Comparison of ENCODE assay signal across 42 cellular contexts in genomic region chr18:63624863-63625262, GRCh38. TPM values are rescaled to one million over a fixed set of nuclear protein-coding genes. Genes with fewer than 3 reads are reported as not detected.
"Had no signal": no experiment of that assay in that cellular context is flagged by ENCODE, and none has a peak within 500 bp of the region (broad histone marks: within the 10 kb centered on the region; RNA-seq: fewer than 3 reads in every experiment).

No MANE protein-coding gene starts in this region.

- H3K4me1 ChIP-seq: adrenal gland, ascending aorta, body of pancreas, breast epithelium had no signal

- H3K36me3 Mint-ChIP-seq: activated naive CD4-positive, alpha-beta T cell treated with anti-CD3 and anti-CD28 coated beads, Interleukin-2, amount 10 ng/mL, durations not matched to agents 7 days and 5 days; activated naive CD8-positive, alpha-beta T cell treated with anti-CD3 and anti-CD28 coated beads, Interleukin-2, amount 10 ng/mL, durations not matched to agents 7 days and 5 days; brain had no signal

- H3K27me3 ChIP-seq: adrenal gland, ascending aorta, body of pancreas, brain microvascular endothelial cell, breast epithelium, cardiac muscle cell had no signal

- DNase-seq: activated effector memory CD4-positive, alpha-beta T cell treated with anti-CD3 and anti-CD28 coated beads, Interleukin-2, amount 50 U/mL, for 16 hours; activated effector memory CD4-positive, alpha-beta T cell treated with Interleukin-2 at 50 U/mL for 16 hours; activated gamma-delta T cell; activated gamma-delta T cell treated with Interleukin-2 at 50 U/mL for 16 hours; activated naive CD4-positive, alpha-beta T cell; activated naive CD4-positive, alpha-beta T cell treated with anti-CD3 and anti-CD28 coated beads for 36 hours; activated naive CD4-positive, alpha-beta T cell treated with anti-CD3 and anti-CD28 coated beads, Interleukin-2, amount 10 ng/mL, durations not matched to agents 7 days and 5 days; activated naive CD4-positive, alpha-beta T cell treated with anti-CD3 and anti-CD28 coated beads, Interleukin-2, amount 50 U/mL, for 16 hours; activated naive CD4-positive, alpha-beta T cell treated with Interleukin-2 at 50 U/mL for 16 hours; activated naive CD8-positive, alpha-beta T cell treated with anti-CD3 and anti-CD28 coated beads for 36 hours; activated naive CD8-positive, alpha-beta T cell treated with anti-CD3 and anti-CD28 coated beads, Interleukin-2, amount 10 ng/mL, durations not matched to agents 7 days and 5 days; activated naive CD8-positive, alpha-beta T cell treated with anti-CD3 and anti-CD28 coated beads, Interleukin-2, amount 50 U/mL, for 24 hours; activated T-cell treated with anti-CD3 and anti-CD28 coated beads, Interleukin-2, amount 50 U/mL, for 1 hour; activated T-cell treated with anti-CD3 and anti-CD28 coated beads, Interleukin-2, amount 50 U/mL, for 24 hours; activated T-cell treated with anti-CD3 and anti-CD28 coated beads, Interleukin-2, amount 50 U/mL, for 4 hours; activated T-cell treated with anti-CD3 and anti-CD28 coated beads, Interleukin-2, amount 50 U/mL, for 48 hours; activated T-cell treated with anti-CD3 and anti-CD28 coated beads, Interleukin-2, amount 50 U/mL, for 72 hours; adrenal gland; amniotic stem cell; amygdala; anterior cingulate cortex; aorta; body of pancreas; brain microvascular endothelial cell; caudate nucleus; central memory CD4-positive, alpha-beta T cell; cerebellar nuclear complex had no signal

- H3K4me3 Mint-ChIP-seq: activated naive CD4-positive, alpha-beta T cell treated with anti-CD3 and anti-CD28 coated beads for 36 hours; activated naive CD4-positive, alpha-beta T cell treated with anti-CD3 and anti-CD28 coated beads, Interleukin-2, amount 10 ng/mL, durations not matched to agents 7 days and 5 days; activated naive CD4-positive, alpha-beta T cell treated with anti-CD3 and anti-CD28 coated beads, Interleukin-2, amount 50 U/mL, for 24 hours; activated naive CD8-positive, alpha-beta T cell; activated naive CD8-positive, alpha-beta T cell treated with anti-CD3 and anti-CD28 coated beads for 36 hours; activated naive CD8-positive, alpha-beta T cell treated with anti-CD3 and anti-CD28 coated beads, Interleukin-2, amount 10 ng/mL, durations not matched to agents 7 days and 5 days; activated naive CD8-positive, alpha-beta T cell treated with anti-CD3 and anti-CD28 coated beads, Interleukin-2, amount 50 U/mL, for 24 hours; activated T-cell treated with anti-CD3 and anti-CD28 coated beads, Interleukin-2, amount 50 U/mL, for 24 hours; activated T-cell treated with anti-CD3 and anti-CD28 coated beads, Interleukin-2, amount 50 U/mL, for 4 hours; activated T-cell treated with anti-CD3 and anti-CD28 coated beads, Interleukin-2, amount 50 U/mL, for 72 hours; activated T-helper 1 cell treated with anti-CD3 and anti-CD28 coated beads, Interleukin-12 subunit alpha, Interleukin-12 subunit beta, Interleukin-2, Interleukin-4 antibody, amounts not matched to agents 30 ng/mL and 10 ng/mL and 1 ng/mL, durations not matched to agents 14 hours and 24 hours and 36 hours; activated T-helper 17 cell treated with anti-CD3 and anti-CD28 coated beads, Interleukin-2, amount 50 U/mL, for 72 hours; brain; central memory CD8-positive, alpha-beta T cell had no signal

- ATAC-seq: activated naive CD4-positive, alpha-beta T cell treated with anti-CD3 and anti-CD28 coated beads, Interleukin-2, amount 50 U/mL, for 72 hours; activated naive CD8-positive, alpha-beta T cell treated with anti-CD3 and anti-CD28 coated beads, Interleukin-2, amount 50 U/mL, for 24 hours; activated T-cell treated with anti-CD3 and anti-CD28 coated beads, Interleukin-2, amount 50 U/mL, for 4 hours; activated T-cell treated with anti-CD3 and anti-CD28 coated beads, Interleukin-2, amount 50 U/mL, for 72 hours; activated T-helper 17 cell treated with anti-CD3 and anti-CD28 coated beads, Interleukin-2, amount 50 U/mL, for 72 hours; body of pancreas had no signal

- H3K27me3 Mint-ChIP-seq: activated naive CD4-positive, alpha-beta T cell treated with anti-CD3 and anti-CD28 coated beads, Interleukin-2, amount 10 ng/mL, durations not matched to agents 7 days and 5 days; activated naive CD4-positive, alpha-beta T cell treated with anti-CD3 and anti-CD28 coated beads, Interleukin-2, amount 50 U/mL, for 24 hours; activated naive CD8-positive, alpha-beta T cell treated with anti-CD3 and anti-CD28 coated beads for 36 hours; activated naive CD8-positive, alpha-beta T cell treated with anti-CD3 and anti-CD28 coated beads, Interleukin-2, amount 10 ng/mL, durations not matched to agents 7 days and 5 days; activated naive CD8-positive, alpha-beta T cell treated with anti-CD3 and anti-CD28 coated beads, Interleukin-2, amount 50 U/mL, for 24 hours; brain had no signal

- H3K4me3 ChIP-seq: adrenal gland, ascending aorta, body of pancreas, breast epithelium, cardiac muscle cell had no signal

- H3K9me3 ChIP-seq: adrenal gland had no signal

- H3K27ac Mint-ChIP-seq: activated naive CD4-positive, alpha-beta T cell treated with anti-CD3 and anti-CD28 coated beads for 36 hours; activated naive CD4-positive, alpha-beta T cell treated with anti-CD3 and anti-CD28 coated beads, Interleukin-2, amount 10 ng/mL, durations not matched to agents 7 days and 5 days; activated naive CD4-positive, alpha-beta T cell treated with anti-CD3 and anti-CD28 coated beads, Interleukin-2, amount 50 U/mL, for 24 hours; activated naive CD4-positive, alpha-beta T cell treated with anti-CD3 and anti-CD28 coated beads, Interleukin-2, amount 50 U/mL, for 72 hours; activated naive CD8-positive, alpha-beta T cell; activated naive CD8-positive, alpha-beta T cell treated with anti-CD3 and anti-CD28 coated beads for 36 hours; activated naive CD8-positive, alpha-beta T cell treated with anti-CD3 and anti-CD28 coated beads, Interleukin-2, amount 10 ng/mL, durations not matched to agents 7 days and 5 days; activated naive CD8-positive, alpha-beta T cell treated with anti-CD3 and anti-CD28 coated beads, Interleukin-2, amount 50 U/mL, for 24 hours; activated T-cell treated with anti-CD3 and anti-CD28 coated beads, Interleukin-2, amount 50 U/mL, for 24 hours; activated T-cell treated with anti-CD3 and anti-CD28 coated beads, Interleukin-2, amount 50 U/mL, for 72 hours; activated T-helper 1 cell treated with anti-CD3 and anti-CD28 coated beads, Interleukin-12 subunit alpha, Interleukin-12 subunit beta, Interleukin-2, Interleukin-4 antibody, amounts not matched to agents 30 ng/mL and 10 ng/mL and 1 ng/mL, durations not matched to agents 14 hours and 24 hours and 36 hours; activated T-helper 17 cell treated with anti-CD3 and anti-CD28 coated beads, Interleukin-2, amount 50 U/mL, for 72 hours; activated T-helper 2 cell treated with anti-CD3 and anti-CD28 coated beads, Interferon-gamma antibody, Interleukin-2, Interleukin-4, amounts not matched to agents 10 μg/mL and 5 μg/mL and 100 μg/mL, durations not matched to agents 14 hours and 24 hours and 36 hours; brain had no signal

- H3K27ac ChIP-seq: adrenal gland, ascending aorta, body of pancreas, brain microvascular endothelial cell, breast epithelium, cardiac muscle cell had no signal

- H3K4me1 Mint-ChIP-seq: activated naive CD4-positive, alpha-beta T cell treated with anti-CD3 and anti-CD28 coated beads, Interleukin-2, amount 10 ng/mL, durations not matched to agents 7 days and 5 days; activated naive CD4-positive, alpha-beta T cell treated with anti-CD3 and anti-CD28 coated beads, Interleukin-2, amount 50 U/mL, for 24 hours; activated naive CD8-positive, alpha-beta T cell treated with anti-CD3 and anti-CD28 coated beads for 36 hours; activated naive CD8-positive, alpha-beta T cell treated with anti-CD3 and anti-CD28 coated beads, Interleukin-2, amount 10 ng/mL, durations not matched to agents 7 days and 5 days; activated naive CD8-positive, alpha-beta T cell treated with anti-CD3 and anti-CD28 coated beads, Interleukin-2, amount 50 U/mL, for 24 hours; activated T-helper 17 cell treated with anti-CD3 and anti-CD28 coated beads, Interleukin-2, amount 50 U/mL, for 72 hours; brain; central memory CD8-positive, alpha-beta T cell had no signal

- H3K36me3 ChIP-seq: adrenal gland, ascending aorta, brain microvascular endothelial cell, breast epithelium, cardiac muscle cell had no signal

RNA-seq across cellular contexts. Expression of gene SERPINB4, which starts 19.2 kb away (rescaled TPM):
- total RNA-seq: activated naive CD4-positive, alpha-beta T cell treated with anti-CD3 and anti-CD28 coated beads for 36 hours; activated naive CD4-positive, alpha-beta T cell treated with anti-CD3 and anti-CD28 coated beads, Interleukin-2, amount 50 U/mL, for 72 hours; activated naive CD8-positive, alpha-beta T cell treated with anti-CD3 and anti-CD28 coated beads for 36 hours; activated naive CD8-positive, alpha-beta T cell treated with anti-CD3 and anti-CD28 coated beads, Interleukin-2, amount 10 ng/mL, durations not matched to agents 7 days and 5 days; activated T-cell treated with anti-CD3 and anti-CD28 coated beads, Interleukin-2, amount 50 U/mL, for 4 hours; activated T-cell treated with anti-CD3 and anti-CD28 coated beads, Interleukin-2, amount 50 U/mL, for 72 hours; activated T-helper 1 cell treated with anti-CD3 and anti-CD28 coated beads, Interleukin-12 subunit alpha, Interleukin-12 subunit beta, Interleukin-2, Interleukin-4 antibody, amounts not matched to agents 30 ng/mL and 10 ng/mL and 1 ng/mL, durations not matched to agents 14 hours and 24 hours and 36 hours; activated T-helper 17 cell treated with anti-CD3 and anti-CD28 coated beads, Interleukin-2, amount 50 U/mL, for 72 hours; activated T-helper 2 cell treated with anti-CD3 and anti-CD28 coated beads, Interferon-gamma antibody, Interleukin-2, Interleukin-4, amounts not matched to agents 10 μg/mL and 5 μg/mL and 100 μg/mL, durations not matched to agents 14 hours and 24 hours and 36 hours; adrenal gland; aorta; ascending aorta; astrocyte; body of pancreas; cardiac muscle cell; cardiac septum; cerebellum; chondrocyte had no signal

RNA-seq across cellular contexts. Expression of gene SERPINB3, which starts 36.8 kb away (rescaled TPM):
- total RNA-seq: activated naive CD4-positive, alpha-beta T cell treated with anti-CD3 and anti-CD28 coated beads for 36 hours; activated naive CD4-positive, alpha-beta T cell treated with anti-CD3 and anti-CD28 coated beads, Interleukin-2, amount 50 U/mL, for 72 hours; activated naive CD8-positive, alpha-beta T cell treated with anti-CD3 and anti-CD28 coated beads for 36 hours; activated naive CD8-positive, alpha-beta T cell treated with anti-CD3 and anti-CD28 coated beads, Interleukin-2, amount 10 ng/mL, durations not matched to agents 7 days and 5 days; activated T-cell treated with anti-CD3 and anti-CD28 coated beads, Interleukin-2, amount 50 U/mL, for 4 hours; activated T-cell treated with anti-CD3 and anti-CD28 coated beads, Interleukin-2, amount 50 U/mL, for 72 hours; activated T-helper 1 cell treated with anti-CD3 and anti-CD28 coated beads, Interleukin-12 subunit alpha, Interleukin-12 subunit beta, Interleukin-2, Interleukin-4 antibody, amounts not matched to agents 30 ng/mL and 10 ng/mL and 1 ng/mL, durations not matched to agents 14 hours and 24 hours and 36 hours; activated T-helper 17 cell treated with anti-CD3 and anti-CD28 coated beads, Interleukin-2, amount 50 U/mL, for 72 hours; activated T-helper 2 cell treated with anti-CD3 and anti-CD28 coated beads, Interferon-gamma antibody, Interleukin-2, Interleukin-4, amounts not matched to agents 10 μg/mL and 5 μg/mL and 100 μg/mL, durations not matched to agents 14 hours and 24 hours and 36 hours; adrenal gland; aorta; astrocyte; body of pancreas; breast epithelium; cardiac muscle cell; cardiac septum; cerebellum; chondrocyte had no signal

RNA-seq across cellular contexts. Expression of gene SERPINB13, which starts 37.7 kb away (rescaled TPM):
- total RNA-seq: activated naive CD4-positive, alpha-beta T cell treated with anti-CD3 and anti-CD28 coated beads for 36 hours; activated naive CD4-positive, alpha-beta T cell treated with anti-CD3 and anti-CD28 coated beads, Interleukin-2, amount 50 U/mL, for 72 hours; activated naive CD8-positive, alpha-beta T cell treated with anti-CD3 and anti-CD28 coated beads for 36 hours; activated naive CD8-positive, alpha-beta T cell treated with anti-CD3 and anti-CD28 coated beads, Interleukin-2, amount 10 ng/mL, durations not matched to agents 7 days and 5 days; activated T-cell treated with anti-CD3 and anti-CD28 coated beads, Interleukin-2, amount 50 U/mL, for 4 hours; activated T-cell treated with anti-CD3 and anti-CD28 coated beads, Interleukin-2, amount 50 U/mL, for 72 hours; activated T-helper 1 cell treated with anti-CD3 and anti-CD28 coated beads, Interleukin-12 subunit alpha, Interleukin-12 subunit beta, Interleukin-2, Interleukin-4 antibody, amounts not matched to agents 30 ng/mL and 10 ng/mL and 1 ng/mL, durations not matched to agents 14 hours and 24 hours and 36 hours; activated T-helper 17 cell treated with anti-CD3 and anti-CD28 coated beads, Interleukin-2, amount 50 U/mL, for 72 hours; activated T-helper 2 cell treated with anti-CD3 and anti-CD28 coated beads, Interferon-gamma antibody, Interleukin-2, Interleukin-4, amounts not matched to agents 10 μg/mL and 5 μg/mL and 100 μg/mL, durations not matched to agents 14 hours and 24 hours and 36 hours; adrenal gland; aorta; ascending aorta; astrocyte; body of pancreas; breast epithelium; cardiac muscle cell; cardiac septum; cerebellum; chondrocyte had no signal
